In the genomic region with DNA sequence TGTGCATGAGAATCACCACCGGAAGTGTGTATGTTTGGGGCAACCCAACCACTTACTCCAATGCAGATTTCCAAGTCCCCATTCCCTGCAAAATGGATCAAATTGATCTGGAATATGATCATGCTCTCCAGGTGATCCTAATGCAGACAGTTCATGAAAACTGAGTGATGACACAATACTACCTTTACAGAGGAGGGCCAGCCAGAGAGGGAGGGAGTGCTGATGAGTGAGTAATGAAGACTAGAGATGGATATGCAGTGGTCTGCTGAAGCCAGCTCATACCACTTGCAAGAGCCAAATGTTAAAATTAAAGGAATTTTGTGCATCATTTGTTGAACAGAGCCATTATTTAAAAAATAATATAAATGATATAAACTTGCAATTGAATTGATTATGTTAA, we compare ENCODE assay signal across 33 cellular contexts. TPM values are rescaled to one million over a fixed set of nuclear protein-coding genes. Genes with fewer than 3 reads are reported as not detected.
"Had no signal": no experiment of that assay in that cellular context is flagged by ENCODE, and none has a peak within 500 bp of the region (broad histone marks: within the 10 kb centered on the region; RNA-seq: fewer than 3 reads in every experiment).

No MANE protein-coding gene starts in this region.

- DNase-seq: activated CD4-positive, alpha-beta T cell treated with anti-CD3 and anti-CD28 coated beads for 36 hours; activated CD4-positive, alpha-beta T cell treated with anti-CD3 and anti-CD28 coated beads, Interleukin-2, amount 10 ng/mL, durations not matched to agents 7 days and 5 days; activated CD4-positive, alpha-beta T cell treated with anti-CD3 and anti-CD28 coated beads, Interleukin-2, amount 50 U/mL, for 48 hours; activated CD8-positive, alpha-beta T cell treated with anti-CD3 and anti-CD28 coated beads, Interleukin-2, amount 10 ng/mL, durations not matched to agents 7 days and 5 days; activated gamma-delta T cell; activated naive CD4-positive, alpha-beta T cell treated with anti-CD3 and anti-CD28 coated beads for 36 hours; activated naive CD8-positive, alpha-beta T cell treated with anti-CD3 and anti-CD28 coated beads for 36 hours; activated T-cell treated with anti-CD3 and anti-CD28 coated beads, Interleukin-2, amount 50 U/mL, for 24 hours; amniotic stem cell; aorta; brain microvascular endothelial cell; colonic mucosa; Karpas-422; KBM-7; MG63; NCI-H1048; NCI-H1105 treated with DMSO at 0.1 percent for 48 hours; NCI-H1436; NCI-H1694 treated with DMSO at 0.1 percent for 48 hours; NCI-H2029; NCI-H446; NCI-H526 treated with DMSO at 0.1 percent for 48 hours; SHP77; SJCRH30; T1000; WERI-Rb-1 had no signal

- H3K36me3 Mint-ChIP-seq: activated naive CD8-positive, alpha-beta T cell treated with anti-CD3 and anti-CD28 coated beads for 36 hours had no signal

- H3K9me3 Mint-ChIP-seq: activated CD4-positive, alpha-beta T cell treated with anti-CD3 and anti-CD28 coated beads, Interleukin-2, amount 10 ng/mL, durations not matched to agents 7 days and 5 days; activated naive CD4-positive, alpha-beta T cell treated with anti-CD3 and anti-CD28 coated beads for 36 hours; activated naive CD8-positive, alpha-beta T cell treated with anti-CD3 and anti-CD28 coated beads for 36 hours; activated T-cell treated with anti-CD3 and anti-CD28 coated beads, Interleukin-2, amount 50 U/mL, for 24 hours; activated T-helper 2 cell treated with anti-CD3 and anti-CD28 coated beads, Interferon-gamma antibody, Interleukin-2, Interleukin-4, amounts not matched to agents 10 μg/mL and 5 μg/mL and 100 μg/mL, durations not matched to agents 14 hours and 24 hours and 36 hours; central memory CD8-positive, alpha-beta T cell had no signal

- H3K36me3 ChIP-seq: brain microvascular endothelial cell, cardiac muscle cell, colonic mucosa, MG63, SJCRH30, WERI-Rb-1 had no signal

- H3K4me3 ChIP-seq: cardiac muscle cell, colonic mucosa, MG63, SJCRH30, SK-N-MC had no signal

- ATAC-seq: activated CD4-positive, alpha-beta T cell treated with anti-CD3 and anti-CD28 coated beads for 36 hours; activated CD4-positive, CD25-positive, alpha-beta regulatory T cell treated with anti-CD3 and anti-CD28 coated beads, Interleukin-2, amount 50 U/mL, for 24 hours; activated CD8-positive, alpha-beta T cell treated with anti-CD3 and anti-CD28 coated beads, Interleukin-2, amount 10 ng/mL, durations not matched to agents 7 days and 5 days; Panc1 had no signal

- H3K27ac Mint-ChIP-seq: activated CD4-positive, alpha-beta T cell treated with anti-CD3 and anti-CD28 coated beads for 36 hours; activated CD4-positive, alpha-beta T cell treated with anti-CD3 and anti-CD28 coated beads, Interleukin-2, amount 10 ng/mL, durations not matched to agents 7 days and 5 days; activated CD8-positive, alpha-beta T cell treated with anti-CD3 and anti-CD28 coated beads, Interleukin-2, amount 10 ng/mL, durations not matched to agents 7 days and 5 days; activated naive CD4-positive, alpha-beta T cell treated with anti-CD3 and anti-CD28 coated beads for 36 hours; activated naive CD8-positive, alpha-beta T cell treated with anti-CD3 and anti-CD28 coated beads for 36 hours; activated T-cell treated with anti-CD3 and anti-CD28 coated beads, Interleukin-2, amount 50 U/mL, for 24 hours; activated T-helper 2 cell treated with anti-CD3 and anti-CD28 coated beads, Interferon-gamma antibody, Interleukin-2, Interleukin-4, amounts not matched to agents 10 μg/mL and 5 μg/mL and 100 μg/mL, durations not matched to agents 14 hours and 24 hours and 36 hours had no signal

- H3K27me3 ChIP-seq: brain microvascular endothelial cell, cardiac muscle cell, colonic mucosa, MG63, SJCRH30 had no signal

- H3K4me1 ChIP-seq: colonic mucosa, SJCRH30 had no signal

- H3K4me1 Mint-ChIP-seq: activated CD4-positive, alpha-beta T cell treated with anti-CD3 and anti-CD28 coated beads for 36 hours; activated CD4-positive, alpha-beta T cell treated with anti-CD3 and anti-CD28 coated beads, Interleukin-2, amount 10 ng/mL, durations not matched to agents 7 days and 5 days; activated naive CD8-positive, alpha-beta T cell treated with anti-CD3 and anti-CD28 coated beads for 36 hours; central memory CD8-positive, alpha-beta T cell had no signal

- H3K27ac ChIP-seq: brain microvascular endothelial cell, cardiac muscle cell, colonic mucosa, SJCRH30, SK-N-MC, WERI-Rb-1 had no signal

- H3K27me3 Mint-ChIP-seq: activated naive CD8-positive, alpha-beta T cell treated with anti-CD3 and anti-CD28 coated beads for 36 hours had no signal

- H3K4me3 Mint-ChIP-seq: activated CD4-positive, alpha-beta T cell treated with anti-CD3 and anti-CD28 coated beads for 36 hours; activated CD4-positive, alpha-beta T cell treated with anti-CD3 and anti-CD28 coated beads, Interleukin-2, amount 10 ng/mL, durations not matched to agents 7 days and 5 days; activated CD8-positive, alpha-beta T cell treated with anti-CD3 and anti-CD28 coated beads, Interleukin-2, amount 10 ng/mL, durations not matched to agents 7 days and 5 days; activated naive CD4-positive, alpha-beta T cell treated with anti-CD3 and anti-CD28 coated beads for 36 hours; activated naive CD8-positive, alpha-beta T cell treated with anti-CD3 and anti-CD28 coated beads for 36 hours; activated T-cell treated with anti-CD3 and anti-CD28 coated beads, Interleukin-2, amount 50 U/mL, for 24 hours; central memory CD8-positive, alpha-beta T cell had no signal

RNA-seq across cellular contexts. Expression of gene CPE, which starts 10.2 kb away (rescaled TPM):
- total RNA-seq: activated CD4-positive, alpha-beta T cell treated with anti-CD3 and anti-CD28 coated beads for 36 hours; activated CD4-positive, alpha-beta T cell treated with anti-CD3 and anti-CD28 coated beads, Interleukin-2, amount 10 ng/mL, durations not matched to agents 7 days and 5 days; activated CD8-positive, alpha-beta T cell treated with anti-CD3 and anti-CD28 coated beads, Interleukin-2, amount 10 ng/mL, durations not matched to agents 7 days and 5 days; activated naive CD8-positive, alpha-beta T cell treated with anti-CD3 and anti-CD28 coated beads for 36 hours; SJCRH30; T-helper 1 cell treated with Interleukin-12 subunit alpha and Interleukin-12 subunit beta and Interleukin-4 antibody, amounts not matched to agents 30 ng/mL and 1 ng/mL, for 36 hours had no signal
